Comparison of ENCODE assay signal across 8 cellular contexts in the genomic region with DNA sequence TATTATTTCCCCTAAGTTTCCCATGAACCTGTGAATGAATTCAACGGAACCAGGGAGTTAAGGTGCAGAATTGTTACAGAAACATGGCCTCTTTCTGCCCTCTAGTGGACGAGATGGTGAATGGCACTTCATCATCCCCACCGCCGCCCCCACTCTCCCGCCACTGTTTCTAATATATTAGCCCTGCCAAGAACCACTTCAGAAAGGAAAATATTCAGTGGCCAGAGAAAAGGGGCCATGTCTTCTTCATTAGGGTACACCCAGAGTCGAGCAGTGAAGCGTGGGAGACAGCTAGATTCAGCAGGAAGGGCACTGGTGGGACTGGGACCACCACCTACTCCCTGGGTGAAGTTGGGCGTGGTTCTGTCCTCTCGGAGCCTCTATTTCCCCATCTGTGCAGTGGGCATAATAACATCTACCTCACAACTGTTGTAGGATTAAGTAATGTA. TPM values are rescaled to one million over a fixed set of nuclear protein-coding genes. Genes with fewer than 3 reads are reported as not detected.
DNase-seq lines count a peak whose midpoint lies in the region; ATAC-seq, FAIRE-seq and TF ChIP-seq lines count a peak whose summit lies in the region.

No MANE protein-coding gene starts in this region.

- TF ChIP-seq CTCF in AG04449 (IDR thresholded peaks at IDR 0.05; ENCODE audit: insufficient read depth, low read length, missing control alignments) (peak; percentile 59), GM12874 (IDR thresholded peaks at IDR 0.05; ENCODE audit: insufficient read depth, low read depth, low read length) (peak; percentile 71), fibroblast of villous mesenchyme (IDR thresholded peaks at IDR 0.05; ENCODE audit: insufficient read depth, low read depth, low read length) (peak; percentile 57), pancreas (IDR thresholded peaks at IDR 0.05) (peak; percentile 70 to 88 (median 76))

- intact Hi-C loops in pancreas (cut with DNase I), result loop anchor here in 1 of 3 donors (5.0 to 10.0 kb wide), 2 partner anchors 225 to 398 kb away; no protein-coding TSS in a partner anchor

- POLR2A ChIA-PET in AG04449 (lab: Yijun Ruan, JAX), result no interaction called here

- H3K36me3 ChIP-seq in pancreas, result no peaks in the 10 kb centered on the region

- CTCF ChIA-PET in AG04449 (lab: Yijun Ruan, JAX), result interaction anchor here (0.8 to 21.4 kb wide), 20 partner anchors 9 to 439 kb away, joined by 3 to 344 read pairs (median 5); no protein-coding TSS in a partner anchor

- no peaks in the 10 kb centered on the region for H3K27me3 ChIP-seq in pancreas

- H3K27ac ChIP-seq in pancreas, result no peak overlapping the region

- 11 to 12% methylated on average over 9 of the region's 9 CpGs for WGBS in pancreas, 2 donors

- peaks cover 0 to 3% (median 0%) of the 10 kb centered on the region in 4 donors for H3K9me3 ChIP-seq in pancreas

- ATAC-seq in pancreas (peak; percentile 80 to 93 (median 90)), HG02840 (IDR thresholded peaks at IDR 0.05; ENCODE audit: low FRiP score, unreplicated experiment) (no peak), GM18517 (IDR thresholded peaks at IDR 0.05; ENCODE audit: unreplicated experiment) (no peak)

- H3K4me3 ChIP-seq in AG04449 (ENCODE audit: low read depth, low read length), result no peak overlapping the region
- no peak overlapping the region for H3K4me3 ChIP-seq in fibroblast of villous mesenchyme (ENCODE audit: low read depth, low read length)
- H3K4me3 ChIP-seq in pancreas, result peak overlapping the region in 1 of 4 donors; percentile 2

- FAIRE-seq in pancreas (lab: Jason Lieb, UNC), result no peak

- H3K4me1 ChIP-seq in pancreas, result peaks cover 0 to 4% (median 0%) of the 10 kb centered on the region in 3 donors

- DNase-seq in AG04449 (ENCODE audit: low read depth, low spot score), result no peak
- DNase-seq in NCI-H2227 (lab: John Stamatoyannopoulos, UW; ENCODE audit: unreplicated experiment), result peak; percentile 66
- peak; percentile 45 for DNase-seq in activated CD8-positive, alpha-beta memory T cell treated with anti-CD3 and anti-CD28 coated beads, Interleukin-2, amount 50 U/mL, for 4 hours
- peak; percentile 12 for DNase-seq in fibroblast of villous mesenchyme (ENCODE audit: low read depth)
- peak in 2 of 6 donors; percentile 22 to 61 for DNase-seq in pancreas

RNA-seq across cellular contexts. Expression of gene SYT13, which starts 46.4 kb away (rescaled TPM):
- total RNA-seq in fibroblast of villous mesenchyme, result not detected in 2 replicates
- total RNA-seq in pancreas, result 10 to 100 TPM in 2 of 6 donors, 1 to 10 TPM in 4; 2.5 to 15.4 (median 5.8) TPM
- 10 to 100 TPM in 1 of 2 donors, 1 to 10 TPM in 1; 5.6 to 30.9 TPM for polyA plus RNA-seq in pancreas

Comparison
In these comparisons a context has a peak if more than half of its experiments do, and no peak if none do; other contexts are left out.
1. ATAC-seq: peak in pancreas (4 of 4); none in HG02840 (single experiment) and GM18517 (single experiment).
2. Peak in every context shown above with its lines, with median percentiles within 50 percentile points of each other: CTCF ChIP-seq.